ENCODE assay signal across 22 cellular contexts in genomic region chr5:107957023-107957422, GRCh38.
"Had no signal": no experiment of that assay in that cellular context is flagged by ENCODE, and none has a peak within 500 bp of the region (broad histone marks: within the 10 kb centered on the region; RNA-seq: fewer than 3 reads in every experiment).

No MANE protein-coding gene starts in this region.

- H3K27ac ChIP-seq: colonic mucosa, esophagus squamous epithelium, gastroesophageal sphincter, heart right ventricle, parathyroid adenoma, thyroid gland, upper lobe of right lung had no signal

- H3K4me1 Mint-ChIP-seq: activated CD4-positive, alpha-beta memory T cell treated with anti-CD3 and anti-CD28 coated beads, Interleukin-2, amount 10 ng/mL, durations not matched to agents 7 days and 5 days; memory B cell had no signal

- H3K4me1 ChIP-seq: colonic mucosa, esophagus squamous epithelium, gastroesophageal sphincter, heart right ventricle, parathyroid adenoma, upper lobe of right lung had no signal

- ATAC-seq: gastroesophageal sphincter; heart right ventricle; left colon; natural killer cell treated with Interleukin-12 subunit alpha and Interleukin-12 subunit beta and Interleukin-15 and Interleukin-18, amount 100 ng/mL, for 72 hours; right cardiac atrium; stimulated activated naive CD8-positive, alpha-beta T cell treated with anti-CD3 and anti-CD28 coated beads, Interleukin-15, Interleukin-2, amounts not matched to agents 100 U/mL and 50 U/mL, for 24 hours; upper lobe of right lung had no signal

- H3K4me3 Mint-ChIP-seq: activated CD4-positive, alpha-beta memory T cell treated with anti-CD3 and anti-CD28 coated beads, Interleukin-2, amount 10 ng/mL, durations not matched to agents 7 days and 5 days; activated naive CD8-positive, alpha-beta T cell treated with anti-CD3 and anti-CD28 coated beads, Interleukin-2, amount 10 ng/mL, durations not matched to agents 7 days and 5 days; endodermal cell; memory B cell; natural killer cell treated with Interleukin-12 subunit alpha and Interleukin-12 subunit beta and Interleukin-15 and Interleukin-18, amount 100 ng/mL, for 72 hours had no signal

- H3K27me3 ChIP-seq: colonic mucosa, esophagus squamous epithelium, gastroesophageal sphincter, heart right ventricle, thyroid gland, upper lobe of right lung had no signal

- H3K9me3 Mint-ChIP-seq: activated CD4-positive, alpha-beta memory T cell treated with anti-CD3 and anti-CD28 coated beads, Interleukin-2, amount 10 ng/mL, durations not matched to agents 7 days and 5 days; endodermal cell; natural killer cell treated with Interleukin-12 subunit alpha and Interleukin-12 subunit beta and Interleukin-15 and Interleukin-18, amount 100 ng/mL, for 72 hours had no signal

- H3K27me3 Mint-ChIP-seq: activated CD4-positive, alpha-beta memory T cell treated with anti-CD3 and anti-CD28 coated beads, Interleukin-2, amount 10 ng/mL, durations not matched to agents 7 days and 5 days; activated naive CD8-positive, alpha-beta T cell treated with anti-CD3 and anti-CD28 coated beads, Interleukin-2, amount 10 ng/mL, durations not matched to agents 7 days and 5 days; memory B cell; natural killer cell treated with Interleukin-12 subunit alpha and Interleukin-12 subunit beta and Interleukin-15 and Interleukin-18, amount 100 ng/mL, for 72 hours had no signal

- H3K27ac Mint-ChIP-seq: activated CD4-positive, alpha-beta memory T cell treated with anti-CD3 and anti-CD28 coated beads, Interleukin-2, amount 10 ng/mL, durations not matched to agents 7 days and 5 days; activated naive CD8-positive, alpha-beta T cell treated with anti-CD3 and anti-CD28 coated beads, Interleukin-2, amount 10 ng/mL, durations not matched to agents 7 days and 5 days; endodermal cell; memory B cell; natural killer cell treated with Interleukin-12 subunit alpha and Interleukin-12 subunit beta and Interleukin-15 and Interleukin-18, amount 100 ng/mL, for 72 hours had no signal

- H3K9me3 ChIP-seq: colonic mucosa, esophagus squamous epithelium, gastroesophageal sphincter, heart right ventricle, thyroid gland, upper lobe of right lung had no signal

- H3K4me3 ChIP-seq: colonic mucosa, esophagus squamous epithelium, gastroesophageal sphincter, heart right ventricle, thyroid gland, upper lobe of right lung had no signal

- DNase-seq: activated CD4-positive, alpha-beta memory T cell treated with anti-CD3 and anti-CD28 coated beads, Interleukin-2, amount 10 ng/mL, durations not matched to agents 7 days and 5 days; activated CD4-positive, alpha-beta T cell treated with anti-CD3 and anti-CD28 coated beads for 48 hours; activated naive CD8-positive, alpha-beta T cell treated with anti-CD3 and anti-CD28 coated beads, Interleukin-2, amount 10 ng/mL, durations not matched to agents 7 days and 5 days; activated T-cell treated with anti-CD3 and anti-CD28 coated beads for 4 hours; amniotic stem cell; colonic mucosa; endodermal cell; esophagus squamous epithelium; heart right ventricle; left colon; nucleus accumbens; right cardiac atrium; stimulated activated CD4-positive, alpha-beta T cell treated with anti-CD3 and anti-CD28 coated beads, Interleukin-12 subunit alpha, Interleukin-12 subunit beta, amount 100 ng/mL, for 4 hours; stimulated activated CD4-positive, alpha-beta T cell treated with anti-CD3 and anti-CD28 coated beads, Interleukin-4, amount 100 ng/mL, for 4 hours; stimulated activated naive CD8-positive, alpha-beta T cell treated with anti-CD3 and anti-CD28 coated beads, Interleukin-15, Interleukin-2, amounts not matched to agents 100 U/mL and 50 U/mL, for 24 hours; T1000; thyroid gland; upper lobe of right lung had no signal

- H3K36me3 ChIP-seq: colonic mucosa, esophagus squamous epithelium, gastroesophageal sphincter, heart right ventricle, thyroid gland, upper lobe of right lung had no signal

- H3K36me3 Mint-ChIP-seq: natural killer cell treated with Interleukin-12 subunit alpha and Interleukin-12 subunit beta and Interleukin-15 and Interleukin-18, amount 100 ng/mL, for 72 hours had no signal
